Comparison of ENCODE assay signal across 11 cellular contexts in the genomic region with DNA sequence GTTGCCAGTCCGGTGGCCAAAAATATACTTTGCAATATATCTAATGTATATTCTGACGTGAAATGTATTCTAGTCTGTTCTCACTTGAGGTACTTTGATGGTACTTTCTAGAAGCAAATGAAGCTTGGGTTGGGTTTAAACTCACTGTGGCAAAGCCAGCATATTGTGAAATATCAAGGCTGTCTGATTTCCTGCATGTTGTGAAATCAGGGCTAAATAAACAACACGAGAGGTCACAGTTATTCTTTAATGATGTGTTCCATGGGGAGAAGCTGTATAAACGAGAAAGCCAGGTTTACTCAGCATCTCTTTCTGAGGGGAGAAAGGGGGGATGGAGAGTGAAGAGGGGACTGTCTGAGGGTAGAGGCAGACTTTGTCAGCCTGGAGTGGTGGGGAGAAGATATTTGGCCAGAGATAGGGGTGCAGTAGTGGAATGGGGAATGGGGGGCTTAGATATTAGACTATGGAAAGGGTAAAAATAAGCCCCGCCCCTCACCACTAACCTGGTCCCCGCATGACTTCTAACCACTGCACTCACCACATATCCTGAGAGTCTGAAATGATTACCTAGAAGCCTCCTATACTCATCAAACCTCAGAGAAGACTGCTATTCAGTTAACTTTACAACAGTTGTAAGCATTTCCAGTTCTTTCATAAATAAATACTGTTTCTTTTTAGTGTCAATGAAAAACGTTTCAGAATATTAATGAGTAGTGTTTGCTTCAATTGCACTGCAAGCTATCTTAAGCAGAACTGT. TPM values are rescaled to one million over a fixed set of nuclear protein-coding genes. Genes with fewer than 3 reads are reported as not detected.
DNase-seq lines count a peak whose midpoint lies in the region; ATAC-seq, FAIRE-seq and TF ChIP-seq lines count a peak whose summit lies in the region.
"Had no signal": no experiment of that assay in that cellular context is flagged by ENCODE, and none has a peak within 500 bp of the region (broad histone marks: within the 10 kb centered on the region; RNA-seq: fewer than 3 reads in every experiment).

No MANE protein-coding gene starts in this region.

- H2AFZ ChIP-seq in fibroblast of lung (ENCODE audit: low read length), result no peak overlapping the region

- H3K4me1 ChIP-seq in fibroblast of lung (ENCODE audit: control insufficient read depth, extremely low read depth, insufficient read depth, low read length), result peaks cover 4% of the 10 kb centered on the region
- peaks cover 19 to 37% (median 23%) of the 10 kb centered on the region in 3 donors for H3K4me1 ChIP-seq in pancreas

- H3K27me3 ChIP-seq in fibroblast of lung (ENCODE audit: control insufficient read depth, insufficient read depth, low read length) (no peaks in the 10 kb centered on the region), pancreas (no peaks in the 10 kb centered on the region)
- H3K27me3 ChIP-seq: dorsolateral prefrontal cortex had no signal

- no peaks in the 10 kb centered on the region for H3K36me3 Mint-ChIP-seq in activated naive CD8-positive, alpha-beta T cell treated with anti-CD3 and anti-CD28 coated beads for 36 hours
- H3K36me3 Mint-ChIP-seq in activated CD4-positive, alpha-beta memory T cell treated with anti-CD3 and anti-CD28 coated beads for 36 hours, result no peaks in the 10 kb centered on the region

- intact Hi-C loops in pancreas (cut with DNase I), result no loop called here
- intact Hi-C loops in activated CD4-positive, alpha-beta memory T cell treated with anti-CD3 and anti-CD28 coated beads for 36 hours (cut with micrococcal nuclease), result loop anchor here (10.0 kb wide), 1 partner anchor 705 kb away; a partner anchor contains a TSS

- no peak overlapping the region for H3K27ac Mint-ChIP-seq in activated naive CD8-positive, alpha-beta T cell treated with anti-CD3 and anti-CD28 coated beads for 36 hours
- H3K27ac Mint-ChIP-seq in activated CD4-positive, alpha-beta memory T cell treated with anti-CD3 and anti-CD28 coated beads for 36 hours, result no peak overlapping the region

- H3K4me1 Mint-ChIP-seq in activated naive CD8-positive, alpha-beta T cell treated with anti-CD3 and anti-CD28 coated beads for 36 hours, result peaks cover 7% of the 10 kb centered on the region
- peaks cover 3% of the 10 kb centered on the region for H3K4me1 Mint-ChIP-seq in activated CD4-positive, alpha-beta memory T cell treated with anti-CD3 and anti-CD28 coated beads for 36 hours (ENCODE audit: low read depth)

- no peaks in the 10 kb centered on the region for H4K20me1 ChIP-seq in fibroblast of lung (ENCODE audit: control insufficient read depth, extremely low read depth, insufficient read depth, low read length)

- no peaks in the 10 kb centered on the region for H3K79me2 ChIP-seq in fibroblast of lung (ENCODE audit: control insufficient read depth, insufficient read depth, low read length)

- H3K4me3 ChIP-seq in fibroblast of lung (replicated peaks in 1 of 4; ENCODE audit: control extremely low read depth in 1 of 4, insufficient read depth in 1 of 4, low read depth in 3 of 4, low read length in 4 of 4) (no peak overlapping the region), pancreas (no peak overlapping the region)
- H3K4me3 ChIP-seq: dorsolateral prefrontal cortex had no signal

- H3K27me3 Mint-ChIP-seq in activated naive CD8-positive, alpha-beta T cell treated with anti-CD3 and anti-CD28 coated beads for 36 hours, result no peaks in the 10 kb centered on the region
- no peaks in the 10 kb centered on the region for H3K27me3 Mint-ChIP-seq in activated CD4-positive, alpha-beta memory T cell treated with anti-CD3 and anti-CD28 coated beads for 36 hours

- H3K4me2 ChIP-seq in fibroblast of lung (ENCODE audit: extremely low read depth, insufficient read depth, low read length), result peak overlapping the region; percentile 36

- H3K27ac ChIP-seq in fibroblast of lung (ENCODE audit: insufficient read depth, low read length), result no peak overlapping the region
- H3K27ac ChIP-seq in pancreas, result peak overlapping the region in 2 of 4 donors; percentile 30 to 47

- TF ChIP-seq CTCF in fibroblast of lung (conservative IDR thresholded peaks at IDR 0.05 in 1 of 2, IDR thresholded peaks at IDR 0.05 in 1 of 2; ENCODE audit: low read depth in 1 of 2, low read length in 2 of 2) (no peak), pancreas (IDR thresholded peaks at IDR 0.05) (no peak)

- 27 to 30% methylated on average over 7 of the region's 7 CpGs for WGBS in pancreas, 2 donors

- DNase-seq in CD1c-positive myeloid dendritic cell (ENCODE audit: extremely low spot score) (peak; percentile 47), MV-4-11 (lab: John Stamatoyannopoulos, UW) (peak; percentile 82), fibroblast of lung (ENCODE audit: low read depth in 2 of 2) (peak; percentile 14 to 90), pancreas (peak in 1 of 6 donors; percentile 35), C1 segment of cervical spinal cord (lab: John Stamatoyannopoulos, UW) (no peak)
- DNase-seq in activated naive CD8-positive, alpha-beta T cell treated with anti-CD3 and anti-CD28 coated beads for 36 hours, result no peak
- no peak for DNase-seq in activated CD4-positive, alpha-beta memory T cell treated with anti-CD3 and anti-CD28 coated beads for 36 hours
- DNase-seq in activated CD4-positive, CD25-positive, alpha-beta regulatory T cell (lab: John Stamatoyannopoulos, UW), result no peak
- DNase-seq: dorsolateral prefrontal cortex, NCI-H1048, posterior cingulate gyrus had no signal

- no peak for FAIRE-seq in pancreas (lab: Jason Lieb, UNC)

- H3K4me3 Mint-ChIP-seq in activated naive CD8-positive, alpha-beta T cell treated with anti-CD3 and anti-CD28 coated beads for 36 hours, result no peak overlapping the region
- no peak overlapping the region for H3K4me3 Mint-ChIP-seq in activated CD4-positive, alpha-beta memory T cell treated with anti-CD3 and anti-CD28 coated beads for 36 hours

- peak; percentile 83 to 91 (median 88) for ATAC-seq in pancreas

- CTCF ChIA-PET in activated CD4-positive, alpha-beta memory T cell treated with anti-CD3 and anti-CD28 coated beads for 36 hours (lab: Charles Lee), result interaction anchor here (0.7 to 1.5 kb wide), 2 partner anchors 39 to 158 kb away, joined by 3 read pairs; no protein-coding TSS in a partner anchor

- H3K9me3 ChIP-seq in fibroblast of lung (ENCODE audit: control insufficient read depth, insufficient read depth, low read depth, low read length) (no peaks in the 10 kb centered on the region), pancreas (no peaks in the 10 kb centered on the region)

- H3K36me3 ChIP-seq in fibroblast of lung (ENCODE audit: control insufficient read depth, insufficient read depth, low read length) (no peaks in the 10 kb centered on the region), pancreas (no peaks in the 10 kb centered on the region)

- POLR2A ChIA-PET in activated CD4-positive, alpha-beta memory T cell treated with anti-CD3 and anti-CD28 coated beads for 36 hours (lab: Charles Lee), result no interaction called here

- no peaks in the 10 kb centered on the region for H3K9me3 Mint-ChIP-seq in activated naive CD8-positive, alpha-beta T cell treated with anti-CD3 and anti-CD28 coated beads for 36 hours
- H3K9me3 Mint-ChIP-seq in activated CD4-positive, alpha-beta memory T cell treated with anti-CD3 and anti-CD28 coated beads for 36 hours, result no peaks in the 10 kb centered on the region

- no peak overlapping the region for H3K9ac ChIP-seq in fibroblast of lung (ENCODE audit: insufficient read depth, low read length)

RNA-seq across cellular contexts. Expression of a gene that starts 5.9 kb away (rescaled TPM):
- total RNA-seq in fibroblast of lung (266 and 365 TPM in 2 replicates), pancreas (100 to 1,000 TPM in 1 of 6 donors, 10 to 100 TPM in 5; 65.4 to 123 (median 73.3) TPM)
- polyA plus RNA-seq in fibroblast of lung (149 and 195 TPM in 2 replicates), pancreas (10 to 100 TPM; 36.8 to 50.7 TPM)
- polyA plus RNA-seq in fibroblast of lung (2012), result 134 and 143 TPM in 2 replicates
- polyA minus RNA-seq in fibroblast of lung (ENCODE audit: low replicate concordance), result 71.7 and 73.2 TPM in 2 replicates
- total RNA-seq in activated naive CD8-positive, alpha-beta T cell treated with anti-CD3 and anti-CD28 coated beads for 36 hours, result 1 to 10 TPM; 2.9 to 4.3 TPM
- 1 to 10 TPM; 7.0 to 8.2 TPM for total RNA-seq in activated CD4-positive, alpha-beta memory T cell treated with anti-CD3 and anti-CD28 coated beads for 36 hours

RNA-seq across cellular contexts. Expression of a gene that starts 32.0 kb away (rescaled TPM):
- total RNA-seq in fibroblast of lung (0.99 and 1.0 TPM in 2 replicates), pancreas (10 to 100 TPM in 2 of 6 donors, 1 to 10 TPM in 4; 3.6 to 11.5 (median 7.3) TPM)
- polyA plus RNA-seq in fibroblast of lung (0.03 and 0.12 TPM in 2 replicates), pancreas (10 to 100 TPM; 13.1 to 14.8 TPM)
- not detected in 2 replicates for polyA plus RNA-seq in fibroblast of lung (2012)
- not detected in 2 replicates for polyA minus RNA-seq in fibroblast of lung (ENCODE audit: low replicate concordance)
- total RNA-seq in activated naive CD8-positive, alpha-beta T cell treated with anti-CD3 and anti-CD28 coated beads for 36 hours, result not detected
- not detected for total RNA-seq in activated CD4-positive, alpha-beta memory T cell treated with anti-CD3 and anti-CD28 coated beads for 36 hours

Comparison
In these comparisons a context has a peak if more than half of its experiments do, and no peak if none do; other contexts are left out.
1. DNase-seq: peak in CD1c-positive myeloid dendritic cell (single experiment), MV-4-11 (single experiment) and fibroblast of lung (2 of 2); none in activated naive CD8-positive, alpha-beta T cell treated with anti-CD3 and anti-CD28 coated beads for 36 hours (single experiment), activated CD4-positive, alpha-beta memory T cell treated with anti-CD3 and anti-CD28 coated beads for 36 hours (single experiment), activated CD4-positive, CD25-positive, alpha-beta regulatory T cell (0 of 4) and C1 segment of cervical spinal cord (0 of 14).
2. RNA of a gene that starts 5.9 kb away (total RNA-seq): 266 to 365 TPM in fibroblast of lung and 65.4 to 123 TPM in pancreas; 7.0 to 8.2 TPM in activated CD4-positive, alpha-beta memory T cell treated with anti-CD3 and anti-CD28 coated beads for 36 hours and 2.9 to 4.3 TPM in activated naive CD8-positive, alpha-beta T cell treated with anti-CD3 and anti-CD28 coated beads for 36 hours; every median in the first group is over 4 times any median in the second.